9 cellular contexts compared by ENCODE assay signal in the genomic region with DNA sequence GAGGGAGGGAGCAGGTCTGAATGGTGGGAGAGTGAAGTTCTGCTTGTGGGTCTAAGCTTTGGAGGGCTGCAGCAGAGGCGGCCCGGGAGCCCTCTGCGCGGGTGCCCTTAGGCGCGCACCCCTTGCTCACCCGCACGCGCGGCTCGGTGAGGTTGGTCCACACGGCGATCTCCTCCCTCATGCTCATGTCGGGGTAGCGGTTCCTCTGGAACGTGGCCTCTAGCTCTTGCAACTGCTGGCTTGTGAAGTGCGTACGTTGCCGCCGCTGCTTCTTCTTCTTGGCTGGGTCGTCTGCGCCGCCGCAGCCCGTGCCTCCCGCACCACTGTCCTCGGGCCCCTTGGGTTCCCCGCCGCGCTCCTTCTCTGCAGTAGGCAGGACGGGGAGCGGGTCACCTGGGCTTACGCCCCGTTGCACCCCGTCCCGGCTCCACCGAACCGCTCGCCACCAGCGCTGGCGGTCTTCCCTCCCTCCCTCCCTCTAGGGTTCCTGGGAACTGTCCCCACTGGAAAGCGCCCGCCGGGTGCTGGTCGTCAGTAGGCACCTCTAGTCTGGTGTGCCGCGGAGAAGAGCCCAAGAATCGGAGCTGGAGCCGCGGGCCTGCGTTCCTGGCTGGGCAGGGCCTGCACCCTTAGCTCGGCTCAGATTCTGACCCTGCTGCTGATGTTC. TPM values are rescaled to one million over a fixed set of nuclear protein-coding genes. Genes with fewer than 3 reads are reported as not detected.
A peak's percentile ranks its signal among the peaks of the same experiment; 100 is the strongest.
DNase-seq lines count a peak whose midpoint lies in the region; ATAC-seq and TF ChIP-seq lines count a peak whose summit lies in the region.
"Had no signal": no experiment of that assay in that cellular context is flagged by ENCODE, and none has a peak within 500 bp of the region (broad histone marks: within the 10 kb centered on the region; RNA-seq: fewer than 3 reads in every experiment).

No MANE protein-coding gene starts in this region.

- no peak overlapping the region for H3K9ac ChIP-seq in HUES48 (ENCODE audit: low read depth, low read length)

- H3K9me3 Mint-ChIP-seq in activated naive CD8-positive, alpha-beta T cell treated with anti-CD3 and anti-CD28 coated beads, Interleukin-2, amount 50 U/mL, for 24 hours = no peaks in the 10 kb centered on the region

- no peak for DNase-seq in activated naive CD8-positive, alpha-beta T cell treated with anti-CD3 and anti-CD28 coated beads, Interleukin-2, amount 50 U/mL, for 24 hours
- DNase-seq in lower lobe of right lung = peak; percentile 52
- no peak for DNase-seq in H4 (ENCODE audit: low spot score)
- no peak for DNase-seq in pons (ENCODE audit: low spot score)
- DNase-seq: DMS79 treated with DMSO at 0.1 percent for 48 hours had no signal

- ATAC-seq in activated naive CD8-positive, alpha-beta T cell treated with anti-CD3 and anti-CD28 coated beads, Interleukin-2, amount 50 U/mL, for 24 hours = peak; percentile 13
- ATAC-seq in lower lobe of right lung (peak; percentile 11 to 13), HG02938 (IDR thresholded peaks at IDR 0.05; ENCODE audit: unreplicated experiment) (no peak), HG03135 (IDR thresholded peaks at IDR 0.05; ENCODE audit: unreplicated experiment) (no peak)

- H3K4me1 Mint-ChIP-seq in activated naive CD8-positive, alpha-beta T cell treated with anti-CD3 and anti-CD28 coated beads, Interleukin-2, amount 50 U/mL, for 24 hours = peaks cover 31% of the 10 kb centered on the region

- H2AFZ ChIP-seq in ACC112 (ENCODE audit: low read length, unreplicated experiment) = peak overlapping the region; percentile 73

- peaks cover 6% of the 10 kb centered on the region for H3K36me3 Mint-ChIP-seq in activated naive CD8-positive, alpha-beta T cell treated with anti-CD3 and anti-CD28 coated beads, Interleukin-2, amount 50 U/mL, for 24 hours (ENCODE audit: low read depth)

- TF ChIP-seq CTCF in lower lobe of right lung (IDR thresholded peaks at IDR 0.05) = no peak

- peaks cover 43% of the 10 kb centered on the region for H3K79me2 ChIP-seq in ACC112 (ENCODE audit: control insufficient read depth, insufficient read depth, low read length, unreplicated experiment)

- H3K4me1 ChIP-seq in ACC112 (ENCODE audit: control insufficient read depth, insufficient read depth, low read length, unreplicated experiment) (no peaks in the 10 kb centered on the region), HUES48 (ENCODE audit: control insufficient read depth, insufficient read depth, low read length) (peaks cover 26% of the 10 kb centered on the region), lower lobe of right lung (peaks cover 32% of the 10 kb centered on the region)

- no peak overlapping the region for H3K27ac Mint-ChIP-seq in activated naive CD8-positive, alpha-beta T cell treated with anti-CD3 and anti-CD28 coated beads, Interleukin-2, amount 50 U/mL, for 24 hours

- H3K27me3 ChIP-seq in ACC112 (ENCODE audit: insufficient read depth, low read length) (no peaks in the 10 kb centered on the region), HUES48 (ENCODE audit: control insufficient read depth, insufficient read depth, low read length) (peaks cover 98% of the 10 kb centered on the region), lower lobe of right lung (ENCODE audit: low read depth) (peaks cover 96% of the 10 kb centered on the region)

- H3K27ac ChIP-seq in ACC112 (ENCODE audit: low read depth, low read length) (peak overlapping the region; percentile 47), HUES48 (ENCODE audit: low read depth, low read length) (no peak overlapping the region), lower lobe of right lung (no peak overlapping the region)

- intact Hi-C loops in lower lobe of right lung (cut with DNase I) = no loop called here

- peaks cover 72% of the 10 kb centered on the region for H3K27me3 Mint-ChIP-seq in activated naive CD8-positive, alpha-beta T cell treated with anti-CD3 and anti-CD28 coated beads, Interleukin-2, amount 50 U/mL, for 24 hours

- H3K4me3 ChIP-seq in ACC112 (ENCODE audit: low read depth, low read length) = peak overlapping the region; percentile 100
- peak overlapping the region; percentile 43; the same call in 1 of the 2 replicates for H3K4me3 ChIP-seq in HUES48 (ENCODE audit: low read depth, low read length)
- H3K4me3 ChIP-seq in lower lobe of right lung = peak overlapping the region; percentile 46

- H3K4me3 Mint-ChIP-seq in activated naive CD8-positive, alpha-beta T cell treated with anti-CD3 and anti-CD28 coated beads, Interleukin-2, amount 50 U/mL, for 24 hours = no peak overlapping the region

- H3K36me3 ChIP-seq in ACC112 (ENCODE audit: insufficient read depth, low read length) = 0 out of 2 replicates have a peak, but pooled peaks cover 5% of the 10 kb centered on the region
- no peaks in the 10 kb centered on the region for H3K36me3 ChIP-seq in HUES48 (ENCODE audit: control insufficient read depth, insufficient read depth, low read length)
- no peaks in the 10 kb centered on the region for H3K36me3 ChIP-seq in lower lobe of right lung

- H3K9me3 ChIP-seq in HUES48 (ENCODE audit: control insufficient read depth, insufficient read depth, low read length) = no peaks in the 10 kb centered on the region
- H3K9me3 ChIP-seq in lower lobe of right lung = no peaks in the 10 kb centered on the region

RNA-seq across cellular contexts. Expression of a gene that starts 2.7 kb away (rescaled TPM):
- total RNA-seq in lower lobe of right lung = 0.47 TPM
- total RNA-seq in H4 (2014; rRNA removed; shearing (Covaris generic)) = 27.0 and 32.6 TPM in 2 replicates

Comparison
In these comparisons a context has a peak if more than half of its experiments do, and no peak if none do; other contexts are left out.
1. H3K4me3 ChIP-seq: peak in every context shown above with its lines; median percentile 100 in ACC112; 46 in lower lobe of right lung; 43 in HUES48.
2. ATAC-seq: peak in activated naive CD8-positive, alpha-beta T cell treated with anti-CD3 and anti-CD28 coated beads, Interleukin-2, amount 50 U/mL, for 24 hours (single experiment) and lower lobe of right lung (2 of 2); none in HG02938 (single experiment) and HG03135 (single experiment).
3. RNA of a gene that starts 2.7 kb away (total RNA-seq): 27.0 to 32.6 TPM in H4; 0.47 TPM in lower lobe of right lung (single experiment); every median in the first group is over 10 times any median in the second.